Comparison of ENCODE assay signal across 9 cellular contexts in the genomic region with DNA sequence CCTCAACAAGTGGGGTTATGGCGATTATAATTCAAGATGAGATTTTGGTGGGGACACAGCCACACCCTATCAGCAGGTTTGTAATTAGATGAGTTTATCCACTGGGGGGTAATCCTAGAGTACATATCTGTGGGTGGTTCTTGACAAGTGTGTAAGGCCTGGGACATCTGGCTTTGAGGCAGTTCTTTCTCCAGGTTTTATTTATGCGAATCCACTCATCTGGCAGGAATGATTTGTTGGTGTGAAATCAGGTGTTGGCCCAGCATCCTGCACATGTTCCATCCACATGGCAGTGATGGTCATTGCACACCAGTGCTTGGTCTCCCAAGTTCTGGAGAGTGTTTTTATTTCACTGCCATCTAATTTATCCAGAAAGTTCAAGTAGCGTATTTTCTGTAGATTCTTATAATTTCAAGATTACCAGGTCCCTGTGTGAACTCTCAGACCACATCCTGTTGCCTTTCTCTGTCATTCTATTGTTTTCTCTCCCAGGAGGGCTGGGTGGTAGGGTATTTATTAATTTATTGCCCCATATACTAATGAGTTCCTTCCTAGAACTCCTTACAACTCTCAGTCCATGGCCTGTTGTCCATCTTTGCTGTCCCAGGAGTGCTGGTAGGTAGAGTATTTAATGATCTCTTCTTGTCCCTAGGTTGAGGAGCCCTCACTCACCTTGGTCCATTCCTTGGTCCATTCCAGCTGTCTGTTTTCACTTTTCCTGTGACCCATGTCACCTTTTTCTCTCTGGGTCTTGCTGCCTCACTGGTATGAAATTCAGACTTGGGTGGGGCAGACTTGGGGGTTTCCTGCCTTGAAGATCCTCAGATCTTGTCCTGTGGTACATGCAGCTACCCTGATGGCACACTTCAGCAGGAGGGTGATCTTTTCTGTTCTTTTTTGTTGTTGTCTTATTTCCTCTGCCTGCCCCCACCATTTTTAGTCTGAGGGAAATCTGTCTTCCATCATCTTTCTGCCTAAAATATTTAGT. TPM values are rescaled to one million over a fixed set of nuclear protein-coding genes. Genes with fewer than 3 reads are reported as not detected.
DNase-seq lines count a peak whose midpoint lies in the region; ATAC-seq and TF ChIP-seq lines count a peak whose summit lies in the region.
"Had no signal": no experiment of that assay in that cellular context is flagged by ENCODE, and none has a peak within 500 bp of the region (broad histone marks: within the 10 kb centered on the region; RNA-seq: fewer than 3 reads in every experiment).

No MANE protein-coding gene starts in this region.

- no peaks in the 10 kb centered on the region for H3K27me3 ChIP-seq in mesenchymal stem cell (ENCODE audit: control insufficient read depth in 1 of 2, insufficient read depth in 1 of 2, low read length in 2 of 2)

- no peak overlapping the region for H3K4me3 ChIP-seq in mesenchymal stem cell (ENCODE audit: insufficient read depth in 1 of 2, low read depth in 1 of 2, low read length in 2 of 2)

- H3K4me2 ChIP-seq in mesenchymal stem cell (ENCODE audit: low read length, poor library complexity, severe bottlenecking), result no peak overlapping the region

- H3K4me3 Mint-ChIP-seq in type B pancreatic cell, result no peak overlapping the region
- no peak overlapping the region for H3K4me3 Mint-ChIP-seq in progenitor cell of endocrine pancreas (ENCODE audit: low read depth)

- H3K27me3 Mint-ChIP-seq in type B pancreatic cell, result no peaks in the 10 kb centered on the region
- H3K27me3 Mint-ChIP-seq in progenitor cell of endocrine pancreas, result no peaks in the 10 kb centered on the region

- no peak overlapping the region for H3K14ac ChIP-seq in mesenchymal stem cell (ENCODE audit: low read length in 2 of 2)

- peaks cover 7 to 64% of the 10 kb centered on the region in 2 experiments for H3K36me3 ChIP-seq in mesenchymal stem cell (ENCODE audit: control insufficient read depth in 1 of 2, insufficient read depth in 2 of 2, low read depth in 1 of 2, low read length in 2 of 2)

- peak; percentile 25 for DNase-seq in activated CD4-positive, alpha-beta T cell treated with anti-CD3 and anti-CD28 coated beads, Interleukin-2, amount 50 U/mL, for 1 hour
- DNase-seq in mesenchymal stem cell (no peak), ecto neural progenitor cell (ENCODE audit: low spot score) (no peak), type B pancreatic cell (ENCODE audit: extremely low spot score, unreplicated experiment) (no peak), progenitor cell of endocrine pancreas (ENCODE audit: low spot score, unreplicated experiment) (no peak)
- no peak for DNase-seq in stimulated activated CD4-positive, alpha-beta T cell treated with anti-CD3 and anti-CD28 coated beads, Interleukin-12 subunit alpha, Interleukin-12 subunit beta, amount 100 ng/mL, for 4 hours
- DNase-seq: hippocampal formation had no signal

- H4K8ac ChIP-seq in mesenchymal stem cell (ENCODE audit: low read length), result no peak overlapping the region

- H4K91ac ChIP-seq in mesenchymal stem cell (ENCODE audit: low read length), result no peak overlapping the region

- H3K9me3 Mint-ChIP-seq in type B pancreatic cell (no peaks in the 10 kb centered on the region), progenitor cell of endocrine pancreas (ENCODE audit: low read depth) (no peaks in the 10 kb centered on the region)

- peak; percentile 81 for ATAC-seq in GM18907 (IDR thresholded peaks at IDR 0.05; ENCODE audit: unreplicated experiment)
- peak; percentile 51 for ATAC-seq in HG02642 (IDR thresholded peaks at IDR 0.05; ENCODE audit: poor library complexity, unreplicated experiment)

- H2AK5ac ChIP-seq in mesenchymal stem cell (ENCODE audit: low read length, severe bottlenecking), result peak overlapping the region; percentile 53

- no peak overlapping the region for H3K27ac ChIP-seq in mesenchymal stem cell (ENCODE audit: low read length, poor library complexity, severe bottlenecking)

- no peak overlapping the region for H2AFZ ChIP-seq in mesenchymal stem cell (ENCODE audit: low read depth, low read length)

- no peak overlapping the region for H3K23ac ChIP-seq in mesenchymal stem cell (ENCODE audit: low read length in 2 of 2)

- no peak overlapping the region for H3K9ac ChIP-seq in mesenchymal stem cell (ENCODE audit: low read length)

- 75% methylated on average over 2 of the region's 3 CpGs for WGBS in mesenchymal stem cell

- no peak overlapping the region for H2BK15ac ChIP-seq in mesenchymal stem cell (ENCODE audit: low read depth, poor library complexity, severe bottlenecking)

- H3K9me3 ChIP-seq in mesenchymal stem cell (ENCODE audit: control insufficient read depth, low read length), result no peaks in the 10 kb centered on the region

- H3K4me1 ChIP-seq in mesenchymal stem cell (ENCODE audit: control insufficient read depth, insufficient read depth, low read depth, low read length), result peaks cover 4% of the 10 kb centered on the region

- peaks cover 2% of the 10 kb centered on the region for H3K79me1 ChIP-seq in mesenchymal stem cell (replicated peaks; ENCODE audit: low read length, poor library complexity, severe bottlenecking)

- H3K36me3 Mint-ChIP-seq in type B pancreatic cell, result peaks cover 49% of the 10 kb centered on the region
- peaks cover 19% of the 10 kb centered on the region for H3K36me3 Mint-ChIP-seq in progenitor cell of endocrine pancreas (ENCODE audit: insufficient read depth)

- H3K4ac ChIP-seq in mesenchymal stem cell (ENCODE audit: low read depth in 1 of 2, low read length in 2 of 2), result no peak overlapping the region

- no peak overlapping the region for H3K27ac Mint-ChIP-seq in type B pancreatic cell
- H3K27ac Mint-ChIP-seq in progenitor cell of endocrine pancreas, result no peak overlapping the region

- TF ChIP-seq CTCF in type B pancreatic cell (conservative IDR thresholded peaks at IDR 0.05), result no peak
- no peak for TF ChIP-seq CTCF in progenitor cell of endocrine pancreas (IDR thresholded peaks at IDR 0.05; ENCODE audit: unreplicated experiment)

- H2BK12ac ChIP-seq in mesenchymal stem cell (ENCODE audit: low read length in 2 of 2), result peak overlapping the region in 1 of 2 experiments; percentile 2

- no peak overlapping the region for H2BK120ac ChIP-seq in mesenchymal stem cell (ENCODE audit: low read depth, low read length)

- no peak overlapping the region for H2BK5ac ChIP-seq in mesenchymal stem cell (ENCODE audit: low read depth, low read length, poor library complexity, severe bottlenecking)

- no peak overlapping the region for H3K18ac ChIP-seq in mesenchymal stem cell (ENCODE audit: low read depth in 1 of 2, low read length in 2 of 2)

- H3K4me1 Mint-ChIP-seq in type B pancreatic cell (ENCODE audit: unreplicated experiment), result peaks cover 11% of the 10 kb centered on the region
- H3K4me1 Mint-ChIP-seq in progenitor cell of endocrine pancreas (ENCODE audit: low read depth), result no peaks in the 10 kb centered on the region

RNA-seq across cellular contexts. Expression of a gene that starts 10.5 kb away (rescaled TPM):
- polyA plus RNA-seq in mesenchymal stem cell (2013, experiment 1 of 2), result 51.2 TPM
- 54.6 TPM for polyA plus RNA-seq in mesenchymal stem cell (2013, experiment 2 of 2)
- 42.6 and 44.1 TPM in 2 replicates for total RNA-seq in type B pancreatic cell (ENCODE audit: low replicate concordance)
- total RNA-seq in progenitor cell of endocrine pancreas, result 39.6 and 42.4 TPM in 2 replicates
